ENCODE assay signal across 15 cellular contexts in genomic region chr4:108080752-108081151, GRCh38.
DNase-seq lines count a peak whose midpoint lies in the region; TF ChIP-seq lines count a peak whose summit lies in the region.
"Had no signal": no experiment of that assay in that cellular context is flagged by ENCODE, and none has a peak within 500 bp of the region (broad histone marks: within the 10 kb centered on the region; RNA-seq: fewer than 3 reads in every experiment).

No MANE protein-coding gene starts in this region.

- H3K9ac ChIP-seq in neuronal stem cell (ENCODE audit: low read depth, low read length, poor library complexity) = no peak overlapping the region

- CTCF ChIA-PET in CD8-positive, alpha-beta memory T cell (lab: Charles Lee) = interaction anchor here (1.1 kb wide), 1 partner anchor 13 kb away, joined by 3 read pairs; no protein-coding TSS in a partner anchor
- CTCF ChIA-PET in activated CD4-positive, alpha-beta memory T cell treated with anti-CD3 and anti-CD28 coated beads for 36 hours (lab: Charles Lee) = interaction anchor here (0.9 to 1.2 kb wide), 5 partner anchors 13 to 51 kb away, joined by 3 read pairs; no protein-coding TSS in a partner anchor
- CTCF ChIA-PET in PC-9 (lab: Charles Lee) = no interaction called here

- peaks cover 30 to 31% (median 30%) of the 10 kb centered on the region in 3 donors for H3K4me1 Mint-ChIP-seq in CD8-positive, alpha-beta memory T cell
- peaks cover 55% of the 10 kb centered on the region for H3K4me1 Mint-ChIP-seq in activated CD4-positive, alpha-beta memory T cell treated with anti-CD3 and anti-CD28 coated beads for 36 hours (ENCODE audit: low read depth)
- H3K4me1 Mint-ChIP-seq: activated B cell treated with CpG ODN at 0.5 μM for 24 hours, brain had no signal

- POLR2A ChIA-PET in CD8-positive, alpha-beta memory T cell (lab: Charles Lee) = no interaction called here
- POLR2A ChIA-PET in activated CD4-positive, alpha-beta memory T cell treated with anti-CD3 and anti-CD28 coated beads for 36 hours (lab: Charles Lee) = no interaction called here
- POLR2A ChIA-PET in PC-9 (lab: Charles Lee; ENCODE audit: unreplicated experiment) = no interaction called here

- H4K8ac ChIP-seq in neuronal stem cell (ENCODE audit: low read depth, low read length) = no peak overlapping the region

- TF ChIP-seq POLR2A in transverse colon (IDR thresholded peaks at IDR 0.05) = no peak

- no TSS peak for BruUV-seq in PC-9 (replicated peaks; lab: Mats Ljungman, UMichigan)

- H3F3A ChIP-seq in PC-9 (ENCODE audit: insufficient read depth, low read depth) = no peaks in the 10 kb centered on the region

- no peak overlapping the region for H2AFZ ChIP-seq in neuronal stem cell (ENCODE audit: low read length)
- no peak overlapping the region for H2AFZ ChIP-seq in PC-9

- no peaks in the 10 kb centered on the region for H3K9me2 ChIP-seq in PC-9 (ENCODE audit: insufficient read depth)

- H4K91ac ChIP-seq in neuronal stem cell (ENCODE audit: low read depth, low read length, poor library complexity) = no peak overlapping the region

- H3K4me1 ChIP-seq in CD8-positive, alpha-beta memory T cell (ENCODE audit: insufficient read depth, low read length) = peaks cover 35% of the 10 kb centered on the region
- H3K4me1 ChIP-seq in neuronal stem cell (ENCODE audit: control insufficient read depth in 2 of 2, insufficient read depth in 1 of 2, low read depth in 1 of 2, low read length in 2 of 2) (no peaks in the 10 kb centered on the region), transverse colon (no peaks in the 10 kb centered on the region), PC-9 (replicated peaks; ENCODE audit: insufficient read depth) (no peaks in the 10 kb centered on the region)

- TF ChIP-seq EP300 in transverse colon (IDR thresholded peaks at IDR 0.05; ENCODE audit: low read depth) = no peak

- H3K79me1 ChIP-seq in neuronal stem cell (ENCODE audit: low read depth, low read length) = no peaks in the 10 kb centered on the region

- H3K9me3 ChIP-seq in CD8-positive, alpha-beta memory T cell (ENCODE audit: low read length) = no peaks in the 10 kb centered on the region
- H3K9me3 ChIP-seq in neuronal stem cell (replicated peaks in 1 of 2; ENCODE audit: control insufficient read depth in 2 of 2, insufficient read depth in 1 of 2, low read depth in 1 of 2, low read length in 2 of 2) = no peaks in the 10 kb centered on the region
- H3K9me3 ChIP-seq in transverse colon = no peaks in the 10 kb centered on the region
- no peaks in the 10 kb centered on the region for H3K9me3 ChIP-seq in PC-9 (ENCODE audit: insufficient read depth, low read depth)

- H2BK15ac ChIP-seq in neuronal stem cell (ENCODE audit: low read length) = no peak overlapping the region

- H4K20me1 ChIP-seq in PC-9 (ENCODE audit: insufficient read depth) = no peaks in the 10 kb centered on the region

- in situ Hi-C loops in transverse colon (cut with MboI; ENCODE audit: low pct_ligation_motif_present in 1 of 4, low pct_unique_long_range_greater_than_20kb in 1 of 4, low sequenced_read_pairs in 3 of 4) = no loop called here

- H2AK5ac ChIP-seq in neuronal stem cell (ENCODE audit: low read depth, low read length) = no peak overlapping the region

- peak overlapping the region; percentile 24 for H3K4me3 ChIP-seq in CD8-positive, alpha-beta memory T cell (ENCODE audit: low read length)
- H3K4me3 ChIP-seq in neuronal stem cell (ENCODE audit: low read length in 2 of 2) (peak overlapping the region in 1 of 2 donors; percentile 2), transverse colon (no peak overlapping the region), PC-9 (no peak overlapping the region)
- H3K4me3 ChIP-seq: SK-N-MC had no signal

- no peak overlapping the region for H3K23ac ChIP-seq in neuronal stem cell (ENCODE audit: low read depth, low read length, poor library complexity)

- H3K4me2 ChIP-seq in neuronal stem cell (ENCODE audit: insufficient read depth, low read length, poor library complexity, severe bottlenecking) (no peak overlapping the region), PC-9 (no peak overlapping the region)

- H2BK120ac ChIP-seq in neuronal stem cell (ENCODE audit: low read depth, low read length) = no peak overlapping the region

- no peak overlapping the region for H2BK5ac ChIP-seq in neuronal stem cell (ENCODE audit: low read length)

- peak overlapping the region in 6 of 7 donors; percentile 32 to 86 (median 66) for H3K4me3 Mint-ChIP-seq in CD8-positive, alpha-beta memory T cell
- H3K4me3 Mint-ChIP-seq in activated CD4-positive, alpha-beta memory T cell treated with anti-CD3 and anti-CD28 coated beads for 36 hours = peak overlapping the region; percentile 59
- H3K4me3 Mint-ChIP-seq: activated B cell treated with CpG ODN at 0.5 μM for 24 hours, brain, type B pancreatic cell had no signal

- WGBS in neuronal stem cell (ENCODE audit: extremely low coverage in 2 of 2, insufficient read length in 2 of 2, insufficient replicate concordance in 1 of 2), 2 donors = no CpG with 5 or more reads among the region's 10 CpGs
- 90 to 98% methylated on average over 2 to 10 of the region's 10 CpGs for WGBS in transverse colon (ENCODE audit: low coverage in 1 of 2), 2 donors

- TF ChIP-seq CTCF in transverse colon (IDR thresholded peaks at IDR 0.05) (no peak), PC-9 (conservative IDR thresholded peaks at IDR 0.05) (no peak)

- intact Hi-C loops in activated CD4-positive, alpha-beta memory T cell treated with anti-CD3 and anti-CD28 coated beads for 36 hours (cut with micrococcal nuclease) = loop anchor here (1.0 kb wide), 1 partner anchor 28 kb away; no protein-coding TSS in a partner anchor
- intact Hi-C loops in transverse colon (cut with DNase I; ENCODE audit: low total_unique reads) = no loop called here
- intact Hi-C loops in PC-9 (cut with micrococcal nuclease; ENCODE audit: unreplicated experiment) = no loop called here

- H3K79me2 ChIP-seq in PC-9 (ENCODE audit: low read depth) = no peaks in the 10 kb centered on the region

- H3K36me3 ChIP-seq in CD8-positive, alpha-beta memory T cell (ENCODE audit: insufficient read depth, low read length) = peaks cover 26% of the 10 kb centered on the region
- peaks cover 0 to 14% of the 10 kb centered on the region in 2 donors for H3K36me3 ChIP-seq in neuronal stem cell (replicated peaks in 1 of 2; ENCODE audit: control insufficient read depth in 2 of 2, insufficient read depth in 2 of 2, low read length in 2 of 2)
- no peaks in the 10 kb centered on the region for H3K36me3 ChIP-seq in transverse colon
- no peaks in the 10 kb centered on the region for H3K36me3 ChIP-seq in PC-9 (ENCODE audit: low read depth)

- peak in 3 of 5 donors; percentile 39 to 78 (median 54) for DNase-seq in CD8-positive, alpha-beta memory T cell
- DNase-seq in activated CD4-positive, alpha-beta memory T cell treated with anti-CD3 and anti-CD28 coated beads for 36 hours = peak; percentile 58
- DNase-seq in activated gamma-delta T cell treated with anti-CD3 and anti-CD28 coated beads, Interleukin-2, amount 50 U/mL, for 16 hours (ENCODE audit: low read depth) = peak; percentile 19
- no peak for DNase-seq in neuronal stem cell (ENCODE audit: low spot score)
- no peak for DNase-seq in DMS114 treated with DMSO at 0.1 percent for 48 hours (lab: John Stamatoyannopoulos, UW; ENCODE audit: unreplicated experiment)
- DNase-seq in transverse colon = no peak
- DNase-seq in PC-9 = no peak
- no peak for DNase-seq in NCI-H1092 treated with DMSO at 0.1 percent for 48 hours (lab: John Stamatoyannopoulos, UW)
- DNase-seq: activated B cell treated with CpG ODN at 0.5 μM for 24 hours, DMS 273 treated with DMSO at 0.1 percent for 48 hours, mesenchymal stem cell, NCI-H2171 had no signal

- peak overlapping the region; percentile 5 for H3K14ac ChIP-seq in neuronal stem cell (ENCODE audit: low read length)

- peaks cover 0 to 58% (median 21%) of the 10 kb centered on the region in 3 donors for H3K36me3 Mint-ChIP-seq in CD8-positive, alpha-beta memory T cell
- peaks cover 45% of the 10 kb centered on the region for H3K36me3 Mint-ChIP-seq in activated CD4-positive, alpha-beta memory T cell treated with anti-CD3 and anti-CD28 coated beads for 36 hours

- H3K27me3 Mint-ChIP-seq in CD8-positive, alpha-beta memory T cell = peaks cover 11 to 21% of the 10 kb centered on the region in 2 donors
- no peaks in the 10 kb centered on the region for H3K27me3 Mint-ChIP-seq in activated CD4-positive, alpha-beta memory T cell treated with anti-CD3 and anti-CD28 coated beads for 36 hours
- H3K27me3 Mint-ChIP-seq: brain, type B pancreatic cell had no signal

- H3K4ac ChIP-seq in neuronal stem cell (ENCODE audit: low read length) = no peak overlapping the region

- peak overlapping the region; percentile 6 for H3K18ac ChIP-seq in neuronal stem cell (ENCODE audit: low read length)

- H3K27ac ChIP-seq in CD8-positive, alpha-beta memory T cell (ENCODE audit: low read depth, low read length) = no peak overlapping the region
- H3K27ac ChIP-seq in neuronal stem cell (replicated peaks; ENCODE audit: low read length) (no peak overlapping the region), transverse colon (no peak overlapping the region), PC-9 (no peak overlapping the region)
- H3K27ac ChIP-seq: SK-N-MC had no signal

- H2BK12ac ChIP-seq in neuronal stem cell (ENCODE audit: low read length) = no peak overlapping the region

- no peaks in the 10 kb centered on the region for H3K9me3 Mint-ChIP-seq in CD8-positive, alpha-beta memory T cell
- no peaks in the 10 kb centered on the region for H3K9me3 Mint-ChIP-seq in activated CD4-positive, alpha-beta memory T cell treated with anti-CD3 and anti-CD28 coated beads for 36 hours
- H3K9me3 Mint-ChIP-seq: activated B cell treated with CpG ODN at 0.5 μM for 24 hours, brain, type B pancreatic cell had no signal

- peak overlapping the region in 7 of 8 donors; percentile 25 to 92 (median 82) for H3K27ac Mint-ChIP-seq in CD8-positive, alpha-beta memory T cell
- H3K27ac Mint-ChIP-seq in activated CD4-positive, alpha-beta memory T cell treated with anti-CD3 and anti-CD28 coated beads for 36 hours = peak overlapping the region; percentile 83
- H3K27ac Mint-ChIP-seq: activated B cell treated with CpG ODN at 0.5 μM for 24 hours, type B pancreatic cell had no signal

- H3K27me3 ChIP-seq in CD8-positive, alpha-beta memory T cell (ENCODE audit: insufficient read depth, low read length, poor library complexity, severe bottlenecking) = no peaks in the 10 kb centered on the region
- H3K27me3 ChIP-seq in neuronal stem cell (ENCODE audit: control insufficient read depth in 3 of 3, insufficient read depth in 3 of 3, low read depth in 1 of 3, low read length in 3 of 3) = no peaks in the 10 kb centered on the region
- H3K27me3 ChIP-seq in transverse colon = no peaks in the 10 kb centered on the region
- H3K27me3 ChIP-seq in PC-9 (ENCODE audit: insufficient read depth, low read depth) = no peaks in the 10 kb centered on the region

Comparison
In these comparisons a context has a peak if more than half of its experiments do, and no peak if none do; other contexts are left out.
1. DNase-seq: peak in CD8-positive, alpha-beta memory T cell (3 of 5), activated CD4-positive, alpha-beta memory T cell treated with anti-CD3 and anti-CD28 coated beads for 36 hours (single experiment) and activated gamma-delta T cell treated with anti-CD3 and anti-CD28 coated beads, Interleukin-2, amount 50 U/mL, for 16 hours (single experiment); none in neuronal stem cell (single experiment), DMS114 treated with DMSO at 0.1 percent for 48 hours (single experiment), transverse colon (single experiment), PC-9 (0 of 2) and NCI-H1092 treated with DMSO at 0.1 percent for 48 hours (single experiment).